In genomic region chr16:82280867-82281266, GRCh38 we compare ENCODE assay signal across 1 cellular context.
TF ChIP-seq lines count a peak whose summit lies in the region.

No MANE protein-coding gene starts in this region.

TF ChIP-seq in GM12878, 131 proteins besides CTCF, POLR2A, EP300 and RAD21 (continued from another document):
- no peak for TF ChIP-seq CUX1 (IDR thresholded peaks at IDR 0.05; ENCODE audit: insufficient replicate concordance, low read depth, low read length)
